ENCODE assay signal across 8 cellular contexts in genomic region chr1:173714759-173715537, GRCh38. TPM values are rescaled to one million over a fixed set of nuclear protein-coding genes. Genes with fewer than 3 reads are reported as not detected.
DNase-seq lines count a peak whose midpoint lies in the region; ATAC-seq and TF ChIP-seq lines count a peak whose summit lies in the region.

A gene with protein sequence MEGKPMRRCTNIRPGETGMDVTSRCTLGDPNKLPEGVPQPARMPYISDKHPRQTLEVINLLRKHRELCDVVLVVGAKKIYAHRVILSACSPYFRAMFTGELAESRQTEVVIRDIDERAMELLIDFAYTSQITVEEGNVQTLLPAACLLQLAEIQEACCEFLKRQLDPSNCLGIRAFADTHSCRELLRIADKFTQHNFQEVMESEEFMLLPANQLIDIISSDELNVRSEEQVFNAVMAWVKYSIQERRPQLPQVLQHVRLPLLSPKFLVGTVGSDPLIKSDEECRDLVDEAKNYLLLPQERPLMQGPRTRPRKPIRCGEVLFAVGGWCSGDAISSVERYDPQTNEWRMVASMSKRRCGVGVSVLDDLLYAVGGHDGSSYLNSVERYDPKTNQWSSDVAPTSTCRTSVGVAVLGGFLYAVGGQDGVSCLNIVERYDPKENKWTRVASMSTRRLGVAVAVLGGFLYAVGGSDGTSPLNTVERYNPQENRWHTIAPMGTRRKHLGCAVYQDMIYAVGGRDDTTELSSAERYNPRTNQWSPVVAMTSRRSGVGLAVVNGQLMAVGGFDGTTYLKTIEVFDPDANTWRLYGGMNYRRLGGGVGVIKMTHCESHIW (plus strand): TSS chr1:173714981. CDS start chr1:173716044, 1,063 bp downstream.

- H3K36me3 ChIP-seq in uterus = no peaks in the 10 kb centered on the region

- H3K4me1 ChIP-seq in right cardiac atrium (ENCODE audit: control insufficient read depth, insufficient read depth, low read length) (peaks cover 2% of the 10 kb centered on the region), uterus (no peaks in the 10 kb centered on the region)

- H3K27me3 ChIP-seq in right cardiac atrium (ENCODE audit: control insufficient read depth, insufficient read depth) (no peaks in the 10 kb centered on the region), uterus (no peaks in the 10 kb centered on the region)

- under 1% methylated on average over 43 of the region's 43 CpGs for WGBS in right cardiac atrium

- H3K4me3 ChIP-seq in right cardiac atrium (ENCODE audit: low read length) = peak within 1 kb of the TSS; percentile 86
- H3K4me3 ChIP-seq in uterus = peak within 1 kb of the TSS; percentile 69 to 89

- ATAC-seq in GM18498 (IDR thresholded peaks at IDR 0.05; ENCODE audit: unreplicated experiment) = peak; percentile 96
- ATAC-seq in HG02938 (IDR thresholded peaks at IDR 0.05; ENCODE audit: unreplicated experiment) = peak; percentile 95
- peak; percentile 98 to 99 for ATAC-seq in right cardiac atrium

- DNase-seq in NCI-H187 (lab: John Stamatoyannopoulos, UW) (peak; percentile 90 to 95), T-helper 2 cell (peak; percentile 52 to 96 (median 76)), right cardiac atrium (peak; percentile 78 to 90 (median 89)), pulmonary artery endothelial cell (ENCODE audit: low read depth, low spot score) (peak; percentile 68), uterus (peak; percentile 71 to 77)

- peak; percentile 47 to 48 for TF ChIP-seq POLR2A in uterus (IDR thresholded peaks at IDR 0.05)

- intact Hi-C loops in right cardiac atrium (cut with DNase I) = loop anchor here in 2 of 4 donors (10.0 kb wide), 2 partner anchors 240 to 290 kb away; partner anchors contain the start of gene PRDX6 (in 1 of the 2)
- intact Hi-C loops in uterus (cut with DNase I; ENCODE audit: low total_unique reads) = no loop called here

- H3K9me3 ChIP-seq in right cardiac atrium (ENCODE audit: control insufficient read depth, low read length) (no peaks in the 10 kb centered on the region), uterus (no peaks in the 10 kb centered on the region)

- peak in 2 of 4 experiments; percentile 5 to 19 for TF ChIP-seq CTCF in uterus (IDR thresholded peaks at IDR 0.05)

- H3K27ac ChIP-seq in angular gyrus (ENCODE audit: low read depth, low read length) (peak within 1 kb of the TSS; percentile 76), right cardiac atrium (ENCODE audit: low read length) (peak within 1 kb of the TSS; percentile 80), uterus (peak within 1 kb of the TSS; percentile 84 to 87)

RNA-seq across cellular contexts. Expression of the gene that starts here (rescaled TPM):
- total RNA-seq in right cardiac atrium (10 to 100 TPM; 17.5 to 22.0 (median 21.6) TPM), pulmonary artery endothelial cell (34.1 and 48.8 TPM in 2 replicates), uterus (10 to 100 TPM in 3 of 4 donors, 1 to 10 TPM in 1; 7.2 to 82.6 (median 51.9) TPM)
- polyA plus RNA-seq in right cardiac atrium = 7.3 TPM

Comparison
In these comparisons a context has a peak if more than half of its experiments do, and no peak if none do; other contexts are left out.
1. Peak in every context shown above with its lines: DNase-seq, ATAC-seq, H3K4me3 ChIP-seq and H3K27ac ChIP-seq.